9 cellular contexts compared by ENCODE assay signal in genomic region chr17:951388-952132, GRCh38. TPM values are rescaled to one million over a fixed set of nuclear protein-coding genes. Genes with fewer than 3 reads are reported as not detected.
DNase-seq lines count a peak whose midpoint lies in the region; ATAC-seq, FAIRE-seq and TF ChIP-seq lines count a peak whose summit lies in the region.
"Had no signal": no experiment of that assay in that cellular context is flagged by ENCODE, and none has a peak within 500 bp of the region (broad histone marks: within the 10 kb centered on the region; RNA-seq: fewer than 3 reads in every experiment).

No MANE protein-coding gene starts in this region.

- H3K27me3 ChIP-seq in SJSA1 (replicated peaks) (no peaks in the 10 kb centered on the region), foreskin keratinocyte (no peaks in the 10 kb centered on the region)

- peak; percentile 69 for FAIRE-seq in H54 (lab: Jason Lieb, UNC)

- peak overlapping the region; percentile 21 for H3K4me3 ChIP-seq in SJSA1
- peak overlapping the region; percentile 7 for H3K4me3 ChIP-seq in retinal pigment epithelial cell (ENCODE audit: low read length)

- H3K27ac ChIP-seq in SJSA1 (peak overlapping the region; percentile 98), foreskin keratinocyte (peak overlapping the region; percentile 27)

- no peak for TF ChIP-seq CTCF in foreskin keratinocyte (conservative IDR thresholded peaks at IDR 0.05)
- no peak for TF ChIP-seq CTCF in retinal pigment epithelial cell (conservative IDR thresholded peaks at IDR 0.05; ENCODE audit: low read depth, low read length)

- DNase-seq in H54 (ENCODE audit: insufficient read length, low spot score) (peak; percentile 97), SJSA1 (ENCODE audit: low read depth in 1 of 2, low spot score in 2 of 2) (peak; percentile 92 to 97), foreskin keratinocyte (peak in 1 of 2 donors; percentile 72), retinal pigment epithelial cell (ENCODE audit: low read depth) (peak; percentile 76), pons (ENCODE audit: low spot score) (no peak), NCI-H1417 (lab: John Stamatoyannopoulos, UW) (no peak)

- H3K4me1 ChIP-seq in SJSA1 (replicated peaks) (peaks cover 41% of the 10 kb centered on the region), foreskin keratinocyte (peaks cover 8% of the 10 kb centered on the region)

- ATAC-seq in foreskin keratinocyte (peak; percentile 43), HG03039 (IDR thresholded peaks at IDR 0.05; ENCODE audit: unreplicated experiment) (no peak)
- ATAC-seq in activated CD4-positive, CD25-positive, alpha-beta regulatory T cell treated with anti-CD3 and anti-CD28 coated beads, Interleukin-2, amount 50 U/mL, for 24 hours: no peak
- ATAC-seq: esophagus mucosa had no signal

- no peaks in the 10 kb centered on the region for H3K36me3 ChIP-seq in SJSA1

- no peak for TF ChIP-seq POLR2A in H54 (IDR thresholded peaks at IDR 0.05; ENCODE audit: low read depth, low read length)

- H3K9me3 ChIP-seq in SJSA1 (replicated peaks): no peaks in the 10 kb centered on the region

RNA-seq across cellular contexts. Expression of gene NXN, which starts 28.0 kb away (rescaled TPM):
- total RNA-seq in SJSA1 (2014; rRNA removed; shearing (Covaris generic)): 48.4 and 56.6 TPM in 2 replicates
- 74.7 and 94.8 TPM in 2 replicates for total RNA-seq in foreskin keratinocyte
- polyA plus RNA-seq in foreskin keratinocyte: 69.8 and 84.0 TPM in 2 replicates

RNA-seq across cellular contexts. Expression of gene TIMM22, which starts 45.4 kb away (rescaled TPM):
- total RNA-seq in SJSA1 (2014; rRNA removed; shearing (Covaris generic)): 20.1 and 23.2 TPM in 2 replicates
- total RNA-seq in foreskin keratinocyte: 16.4 and 17.6 TPM in 2 replicates
- polyA plus RNA-seq in foreskin keratinocyte: 20.6 and 20.7 TPM in 2 replicates

Comparison
In these comparisons a context has a peak if more than half of its experiments do, and no peak if none do; other contexts are left out.
1. DNase-seq: peak in H54 (single experiment), SJSA1 (2 of 2) and retinal pigment epithelial cell (single experiment); none in pons (single experiment) and NCI-H1417 (0 of 3).